In genomic region chrX:20215565-20215964, GRCh38 we compare ENCODE assay signal across 24 cellular contexts.
"Had no signal": no experiment of that assay in that cellular context is flagged by ENCODE, and none has a peak within 500 bp of the region (broad histone marks: within the 10 kb centered on the region; RNA-seq: fewer than 3 reads in every experiment).

No MANE protein-coding gene starts in this region.

- ATAC-seq: activated CD8-positive, alpha-beta T cell treated with anti-CD3 and anti-CD28 coated beads, Interleukin-2, amount 10 ng/mL, durations not matched to agents 7 days and 5 days; body of pancreas; T-helper 17 cell; WTC11 had no signal

- H3K9me3 Mint-ChIP-seq: WTC11 had no signal

- DNase-seq: activated CD4-positive, alpha-beta T cell treated with anti-CD3 and anti-CD28 coated beads for 48 hours; activated CD4-positive, alpha-beta T cell treated with anti-CD3 and anti-CD28 coated beads, Interleukin-2, amount 50 U/mL, for 4 hours; activated CD4-positive, CD25-positive, alpha-beta regulatory T cell treated with anti-CD3 and anti-CD28 coated beads, Interleukin-2, amount 50 U/mL, for 72 hours; activated CD8-positive, alpha-beta memory T cell treated with anti-CD3 and anti-CD28 coated beads, Interleukin-2, amount 50 U/mL, for 48 hours; activated CD8-positive, alpha-beta T cell treated with anti-CD3 and anti-CD28 coated beads, Interleukin-2, amount 10 ng/mL, durations not matched to agents 7 days and 5 days; activated naive CD4-positive, alpha-beta T cell treated with anti-CD3 and anti-CD28 coated beads, Interleukin-2, amount 50 U/mL, for 16 hours; activated T-cell treated with anti-CD3 and anti-CD28 coated beads, Interleukin-2, amount 50 U/mL, for 1 hour; amniotic stem cell; body of pancreas; central memory CD4-positive, alpha-beta T cell; Kasumi-1; KBM-7; NCI-H1105 treated with DMSO at 0.1 percent for 48 hours; NCI-H1436 treated with DMSO at 0.1 percent for 48 hours; NCI-H187; NCI-H2081; NCI-H2227 treated with DMSO at 0.1 percent for 48 hours; NCI-H446 treated with DMSO at 0.1 percent for 48 hours; NCI-H524 treated with DMSO at 0.1 percent for 48 hours; NCI-H748 treated with DMSO at 0.1 percent for 48 hours; SIG-M5; T-helper 17 cell; T-helper 9 cell had no signal

- H3K27ac Mint-ChIP-seq: activated CD8-positive, alpha-beta T cell treated with anti-CD3 and anti-CD28 coated beads, Interleukin-2, amount 10 ng/mL, durations not matched to agents 7 days and 5 days; WTC11 had no signal

- H3K4me3 Mint-ChIP-seq: activated CD8-positive, alpha-beta T cell treated with anti-CD3 and anti-CD28 coated beads, Interleukin-2, amount 10 ng/mL, durations not matched to agents 7 days and 5 days; T-helper 17 cell; WTC11 had no signal

- H3K27me3 Mint-ChIP-seq: T-helper 17 cell had no signal

- H3K36me3 Mint-ChIP-seq: WTC11 had no signal
